20 cellular contexts compared by ENCODE assay signal in the genomic region with DNA sequence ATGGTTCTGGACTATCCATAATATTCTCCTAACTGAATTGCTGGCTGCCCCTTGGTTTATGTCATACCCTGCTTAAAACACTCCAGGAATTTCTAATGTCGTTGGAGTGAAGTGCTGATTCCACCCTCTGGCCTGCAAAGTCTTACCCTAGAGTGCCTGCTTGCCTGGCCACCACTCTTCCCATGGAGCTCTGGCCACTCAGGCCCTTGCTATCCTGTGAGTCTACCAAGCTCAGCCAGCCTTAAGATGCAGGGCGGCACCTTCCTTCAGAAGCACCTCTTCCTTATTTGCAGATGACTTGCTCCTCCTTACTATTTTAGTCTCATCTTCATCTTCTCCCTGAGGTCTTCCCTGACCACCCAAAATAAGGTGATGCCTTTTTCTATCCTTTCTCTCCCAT. TPM values are rescaled to one million over a fixed set of nuclear protein-coding genes. Genes with fewer than 3 reads are reported as not detected.
"Had no signal": no experiment of that assay in that cellular context is flagged by ENCODE, and none has a peak within 500 bp of the region (broad histone marks: within the 10 kb centered on the region; RNA-seq: fewer than 3 reads in every experiment).

No MANE protein-coding gene starts in this region.

- H3K4me3 Mint-ChIP-seq: mesothelial cell of epicardium; natural killer cell; neural crest cell; stimulated activated memory B cell treated with anti-CD40 and anti-IgM and Interleukin-4, amounts not matched to agents 10 μg/mL and 1 μg/mL and 100 μg/mL, for 72 hours; stimulated activated naive CD8-positive, alpha-beta T cell treated with anti-CD3 and anti-CD28 coated beads, Interleukin-15, Interleukin-2, amounts not matched to agents 100 ng/mL and 50 ng/mL, for 24 hours had no signal

- H3K27me3 Mint-ChIP-seq: progenitor cell of endocrine pancreas; stimulated activated memory B cell treated with anti-CD40 and anti-IgM and Interleukin-4, amounts not matched to agents 10 μg/mL and 1 μg/mL and 100 μg/mL, for 72 hours had no signal

- H3K4me1 Mint-ChIP-seq: mesothelial cell of epicardium; natural killer cell; neural crest cell; stimulated activated memory B cell treated with anti-CD40 and anti-IgM and Interleukin-4, amounts not matched to agents 10 μg/mL and 1 μg/mL and 100 μg/mL, for 72 hours had no signal

- H3K4me1 ChIP-seq: esophagus muscularis mucosa, gastroesophageal sphincter, pancreas, tibial artery, upper lobe of left lung, uterus had no signal

- H3K27ac Mint-ChIP-seq: mesothelial cell of epicardium; natural killer cell; progenitor cell of endocrine pancreas; stimulated activated memory B cell treated with anti-CD40 and anti-IgM and Interleukin-4, amounts not matched to agents 10 μg/mL and 1 μg/mL and 100 μg/mL, for 72 hours; stimulated activated naive CD8-positive, alpha-beta T cell treated with anti-CD3 and anti-CD28 coated beads, Interleukin-15, Interleukin-2, amounts not matched to agents 100 ng/mL and 50 ng/mL, for 24 hours had no signal

- H3K36me3 Mint-ChIP-seq: mesothelial cell of epicardium; natural killer cell; stimulated activated memory B cell treated with anti-CD40 and anti-IgM and Interleukin-4, amounts not matched to agents 10 μg/mL and 1 μg/mL and 100 μg/mL, for 72 hours had no signal

- DNase-seq: effector memory CD4-positive, alpha-beta T cell; kidney glomerular epithelial cell; mammary epithelial cell; natural killer cell; occipital lobe; pancreas; right cardiac atrium; stimulated activated CD4-positive, alpha-beta T cell treated with anti-CD3 and anti-CD28 coated beads, Interleukin-4, amount 100 ng/mL, for 24 hours; tibial artery; upper lobe of left lung; uterus had no signal

- H3K27me3 ChIP-seq: esophagus muscularis mucosa, gastroesophageal sphincter, pancreas, tibial artery, upper lobe of left lung, uterus had no signal

- H3K9me3 ChIP-seq: esophagus muscularis mucosa, gastroesophageal sphincter, pancreas, tibial artery, upper lobe of left lung, uterus had no signal

- ATAC-seq: gastroesophageal sphincter; left lobe of liver; natural killer cell; pancreas; right cardiac atrium; stimulated activated memory B cell treated with anti-CD40 and anti-IgM and Interleukin-4, amounts not matched to agents 10 μg/mL and 1 μg/mL and 100 μg/mL, for 72 hours had no signal

- H3K36me3 ChIP-seq: esophagus muscularis mucosa, gastroesophageal sphincter, pancreas, tibial artery, upper lobe of left lung, uterus had no signal

- H3K4me3 ChIP-seq: esophagus muscularis mucosa, gastroesophageal sphincter, pancreas, tibial artery, upper lobe of left lung, uterus had no signal

- H3K27ac ChIP-seq: epithelial cell of prostate, esophagus muscularis mucosa, gastroesophageal sphincter, pancreas, tibial artery, upper lobe of left lung, uterus had no signal

- H3K9me3 Mint-ChIP-seq: mesothelial cell of epicardium; natural killer cell; neural crest cell; stimulated activated memory B cell treated with anti-CD40 and anti-IgM and Interleukin-4, amounts not matched to agents 10 μg/mL and 1 μg/mL and 100 μg/mL, for 72 hours; stimulated activated naive CD8-positive, alpha-beta T cell treated with anti-CD3 and anti-CD28 coated beads, Interleukin-15, Interleukin-2, amounts not matched to agents 100 ng/mL and 50 ng/mL, for 24 hours had no signal

RNA-seq across cellular contexts. Expression of gene SLC6A15, which starts 35.3 kb away (rescaled TPM):
- total RNA-seq: natural killer cell, pancreas, right cardiac atrium had no signal
